9 cellular contexts compared by ENCODE assay signal in the genomic region with DNA sequence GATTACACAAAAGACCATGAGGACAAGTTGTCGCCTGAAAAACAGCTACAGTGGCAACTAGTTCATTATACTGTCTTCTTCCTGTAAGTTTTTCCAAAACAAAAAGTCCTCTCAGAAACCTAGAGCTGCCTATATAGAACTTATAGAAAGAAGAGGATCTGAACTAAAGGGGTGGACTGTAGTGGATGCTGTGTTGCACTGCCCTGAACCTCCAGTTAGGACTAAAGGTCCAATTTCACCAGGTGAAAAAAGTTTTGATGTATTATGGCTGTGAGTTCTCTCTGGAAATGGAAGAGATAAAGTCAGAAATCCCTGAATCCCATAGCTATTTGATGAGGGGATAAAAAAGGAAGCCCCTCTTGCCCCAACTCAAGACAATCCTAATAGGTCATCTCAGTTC. TPM values are rescaled to one million over a fixed set of nuclear protein-coding genes. Genes with fewer than 3 reads are reported as not detected.
"Had no signal": no experiment of that assay in that cellular context is flagged by ENCODE, and none has a peak within 500 bp of the region (broad histone marks: within the 10 kb centered on the region; RNA-seq: fewer than 3 reads in every experiment).

No MANE protein-coding gene starts in this region.

- H3K4me3 ChIP-seq: GM12878 had no signal

- ATAC-seq: GM12878 had no signal

- DNase-seq: GDM1, GF-D8 had no signal

- FAIRE-seq: G401.6, GM12878, GM12891, GM12892, GM18507, GM19239 had no signal

RNA-seq across cellular contexts. Expression of a gene that starts 56.6 kb away (rescaled TPM):
- total RNA-seq: G401 had no signal
